In genomic region chr10:88733215-88733614, GRCh38 we compare ENCODE assay signal across 20 cellular contexts. TPM values are rescaled to one million over a fixed set of nuclear protein-coding genes. Genes with fewer than 3 reads are reported as not detected.
"Had no signal": no experiment of that assay in that cellular context is flagged by ENCODE, and none has a peak within 500 bp of the region (broad histone marks: within the 10 kb centered on the region; RNA-seq: fewer than 3 reads in every experiment).

No MANE protein-coding gene starts in this region.

- H3K4me1 Mint-ChIP-seq: activated naive CD8-positive, alpha-beta T cell treated with anti-CD3 and anti-CD28 coated beads, Interleukin-2, amount 50 U/mL, for 24 hours; immature natural killer cell; naive thymus-derived CD4-positive, alpha-beta T cell had no signal

- H3K27me3 ChIP-seq: cardiac muscle cell, right lobe of liver had no signal

- FAIRE-seq: colon had no signal

- H3K27ac Mint-ChIP-seq: activated CD8-positive, alpha-beta T cell treated with anti-CD3 and anti-CD28 coated beads, Interleukin-2, amount 10 ng/mL, durations not matched to agents 7 days and 5 days; activated naive CD8-positive, alpha-beta T cell treated with anti-CD3 and anti-CD28 coated beads, Interleukin-2, amount 50 U/mL, for 24 hours; activated T-helper 1 cell treated with anti-CD3 and anti-CD28 coated beads, Interleukin-12 subunit alpha, Interleukin-12 subunit beta, Interleukin-2, Interleukin-4 antibody, amounts not matched to agents 30 ng/mL and 10 ng/mL and 1 ng/mL, durations not matched to agents 14 hours and 24 hours and 36 hours; immature natural killer cell; naive thymus-derived CD4-positive, alpha-beta T cell; stimulated activated naive B cell treated with anti-CD40 and anti-IgM and Interleukin-4, amounts not matched to agents 10 μg/mL and 1 μg/mL and 100 μg/mL, for 72 hours; type B pancreatic cell had no signal

- H3K36me3 Mint-ChIP-seq: immature natural killer cell; naive thymus-derived CD4-positive, alpha-beta T cell; stimulated activated naive B cell treated with anti-CD40 and anti-IgM and Interleukin-4, amounts not matched to agents 10 μg/mL and 1 μg/mL and 100 μg/mL, for 72 hours; type B pancreatic cell had no signal

- H3K9me3 Mint-ChIP-seq: activated naive CD8-positive, alpha-beta T cell treated with anti-CD3 and anti-CD28 coated beads, Interleukin-2, amount 50 U/mL, for 24 hours; activated T-helper 1 cell treated with anti-CD3 and anti-CD28 coated beads, Interleukin-12 subunit alpha, Interleukin-12 subunit beta, Interleukin-2, Interleukin-4 antibody, amounts not matched to agents 30 ng/mL and 10 ng/mL and 1 ng/mL, durations not matched to agents 14 hours and 24 hours and 36 hours; stimulated activated naive B cell treated with anti-CD40 and anti-IgM and Interleukin-4, amounts not matched to agents 10 μg/mL and 1 μg/mL and 100 μg/mL, for 72 hours; type B pancreatic cell had no signal

- H3K27me3 Mint-ChIP-seq: type B pancreatic cell had no signal

- H3K4me3 Mint-ChIP-seq: activated CD8-positive, alpha-beta T cell treated with anti-CD3 and anti-CD28 coated beads, Interleukin-2, amount 10 ng/mL, durations not matched to agents 7 days and 5 days; activated naive CD8-positive, alpha-beta T cell treated with anti-CD3 and anti-CD28 coated beads, Interleukin-2, amount 50 U/mL, for 24 hours; activated T-helper 1 cell treated with anti-CD3 and anti-CD28 coated beads, Interleukin-12 subunit alpha, Interleukin-12 subunit beta, Interleukin-2, Interleukin-4 antibody, amounts not matched to agents 30 ng/mL and 10 ng/mL and 1 ng/mL, durations not matched to agents 14 hours and 24 hours and 36 hours; immature natural killer cell; naive thymus-derived CD4-positive, alpha-beta T cell; stimulated activated naive B cell treated with anti-CD40 and anti-IgM and Interleukin-4, amounts not matched to agents 10 μg/mL and 1 μg/mL and 100 μg/mL, for 72 hours; type B pancreatic cell had no signal

- H3K36me3 ChIP-seq: cardiac muscle cell, esophagus squamous epithelium, lower lobe of right lung, neutrophil, right lobe of liver had no signal

- H3K4me1 ChIP-seq: esophagus squamous epithelium, lower lobe of right lung, right lobe of liver had no signal

- H3K4me3 ChIP-seq: cardiac muscle cell, esophagus squamous epithelium, lower lobe of right lung, right lobe of liver had no signal

- H3K9me3 ChIP-seq: esophagus squamous epithelium, lower lobe of right lung, neutrophil, right lobe of liver had no signal

- ATAC-seq: activated CD8-positive, alpha-beta T cell treated with anti-CD3 and anti-CD28 coated beads, Interleukin-2, amount 10 ng/mL, durations not matched to agents 7 days and 5 days; activated naive CD8-positive, alpha-beta T cell treated with anti-CD3 and anti-CD28 coated beads, Interleukin-2, amount 50 U/mL, for 24 hours; lower lobe of right lung; naive thymus-derived CD4-positive, alpha-beta T cell; right lobe of liver; stimulated activated naive B cell treated with anti-CD40 and anti-IgM and Interleukin-4, amounts not matched to agents 10 μg/mL and 1 μg/mL and 100 μg/mL, for 72 hours had no signal

- DNase-seq: activated CD4-positive, alpha-beta T cell treated with anti-CD3 and anti-CD28 coated beads for 4 hours; activated CD8-positive, alpha-beta T cell treated with anti-CD3 and anti-CD28 coated beads, Interleukin-2, amount 10 ng/mL, durations not matched to agents 7 days and 5 days; activated naive CD4-positive, alpha-beta T cell; activated naive CD8-positive, alpha-beta T cell treated with anti-CD3 and anti-CD28 coated beads, Interleukin-2, amount 50 U/mL, for 24 hours; esophagus squamous epithelium; foreskin fibroblast; glutamatergic neuron; immature natural killer cell; lower lobe of right lung; naive thymus-derived CD4-positive, alpha-beta T cell; right lobe of liver; stimulated activated naive B cell treated with anti-CD40 and anti-IgM and Interleukin-4, amounts not matched to agents 10 μg/mL and 1 μg/mL and 100 μg/mL, for 72 hours; substantia nigra had no signal

- H3K27ac ChIP-seq: cardiac muscle cell, esophagus squamous epithelium, lower lobe of right lung, neutrophil, right lobe of liver, VCaP had no signal

RNA-seq across cellular contexts. Expression of gene LIPN, which starts 26.6 kb away (rescaled TPM):
- total RNA-seq: activated CD8-positive, alpha-beta T cell treated with anti-CD3 and anti-CD28 coated beads, Interleukin-2, amount 10 ng/mL, durations not matched to agents 7 days and 5 days; activated T-helper 1 cell treated with anti-CD3 and anti-CD28 coated beads, Interleukin-12 subunit alpha, Interleukin-12 subunit beta, Interleukin-2, Interleukin-4 antibody, amounts not matched to agents 30 ng/mL and 10 ng/mL and 1 ng/mL, durations not matched to agents 14 hours and 24 hours and 36 hours; cardiac muscle cell had no signal
- polyA plus RNA-seq: cardiac muscle cell; immature natural killer cell; naive thymus-derived CD4-positive, alpha-beta T cell had no signal

RNA-seq across cellular contexts. Expression of gene LIPK, which starts 27.2 kb away (rescaled TPM):
- total RNA-seq: activated CD8-positive, alpha-beta T cell treated with anti-CD3 and anti-CD28 coated beads, Interleukin-2, amount 10 ng/mL, durations not matched to agents 7 days and 5 days; activated T-helper 1 cell treated with anti-CD3 and anti-CD28 coated beads, Interleukin-12 subunit alpha, Interleukin-12 subunit beta, Interleukin-2, Interleukin-4 antibody, amounts not matched to agents 30 ng/mL and 10 ng/mL and 1 ng/mL, durations not matched to agents 14 hours and 24 hours and 36 hours; cardiac muscle cell; lower lobe of right lung; naive thymus-derived CD4-positive, alpha-beta T cell; posterior vena cava; right lobe of liver had no signal
- polyA plus RNA-seq: cardiac muscle cell; immature natural killer cell; naive thymus-derived CD4-positive, alpha-beta T cell had no signal
